Comparison of ENCODE assay signal across 12 cellular contexts in genomic region chr13:70249332-70250064, GRCh38.
DNase-seq lines count a peak whose midpoint lies in the region; ATAC-seq, FAIRE-seq and TF ChIP-seq lines count a peak whose summit lies in the region.
"Had no signal": no experiment of that assay in that cellular context is flagged by ENCODE, and none has a peak within 500 bp of the region (broad histone marks: within the 10 kb centered on the region; RNA-seq: fewer than 3 reads in every experiment).

No MANE protein-coding gene starts in this region.

- H4K5ac ChIP-seq in H9 (ENCODE audit: insufficient read length, low read depth, low read length) = no peak overlapping the region

- no peaks in the 10 kb centered on the region for H3K23me2 ChIP-seq in H9 (ENCODE audit: insufficient read length, low read depth, low read length, poor library complexity, severe bottlenecking)

- POLR2A ChIA-PET in endothelial cell of umbilical vein (lab: Charles Lee) = no interaction called here

- H3K4me1 Mint-ChIP-seq in H9 = peaks cover 12 to 16% of the 10 kb centered on the region in 2 experiments
- no peaks in the 10 kb centered on the region for H3K4me1 Mint-ChIP-seq in CD14-positive monocyte
- no peaks in the 10 kb centered on the region for H3K4me1 Mint-ChIP-seq in chondrocyte (ENCODE audit: low read depth)
- peaks cover 8% of the 10 kb centered on the region for H3K4me1 Mint-ChIP-seq in mesothelial cell of epicardium
- H3K4me1 Mint-ChIP-seq: activated naive CD4-positive, alpha-beta T cell treated with anti-CD3 and anti-CD28 coated beads, Interleukin-2, amount 10 ng/mL, durations not matched to agents 7 days and 5 days had no signal

- H3K4ac ChIP-seq in H9 (ENCODE audit: low read depth, low read length) = no peak overlapping the region

- H2BK12ac ChIP-seq in H9 (ENCODE audit: insufficient read length, low read depth, low read length) = no peak overlapping the region

- H2BK5ac ChIP-seq in H9 (ENCODE audit: insufficient read length, low read length) = no peak overlapping the region

- no peak overlapping the region for H3K23ac ChIP-seq in H9 (ENCODE audit: insufficient read length, low read depth, low read length)

- H2AFZ ChIP-seq in H9 (ENCODE audit: low read length) (no peak overlapping the region), endothelial cell of umbilical vein (ENCODE audit: low read depth, low read length) (no peak overlapping the region)

- no peaks in the 10 kb centered on the region for H3K27me3 ChIP-seq in H9 (ENCODE audit: insufficient read depth, low read length)
- H3K27me3 ChIP-seq in NT2/D1 (ENCODE audit: insufficient read depth, insufficient read length) = no peaks in the 10 kb centered on the region
- no peaks in the 10 kb centered on the region for H3K27me3 ChIP-seq in endothelial cell of umbilical vein (ENCODE audit: control insufficient read depth in 2 of 2, insufficient read depth in 2 of 2, low read length in 2 of 2)
- no peaks in the 10 kb centered on the region for H3K27me3 ChIP-seq in pancreas
- H3K27me3 ChIP-seq: transverse colon had no signal

- H3K9me3 ChIP-seq in H9 (ENCODE audit: control insufficient read depth, low read depth, low read length) = no peaks in the 10 kb centered on the region
- H3K9me3 ChIP-seq in NT2/D1 (ENCODE audit: insufficient read depth, low read length) = no peaks in the 10 kb centered on the region
- H3K9me3 ChIP-seq in endothelial cell of umbilical vein (replicated peaks; ENCODE audit: control insufficient read depth, insufficient read depth, low read length) = peaks cover 5% of the 10 kb centered on the region
- no peaks in the 10 kb centered on the region for H3K9me3 ChIP-seq in pancreas
- H3K9me3 ChIP-seq: transverse colon had no signal

- no peaks in the 10 kb centered on the region for H3K9me1 ChIP-seq in endothelial cell of umbilical vein (replicated peaks; ENCODE audit: control insufficient read depth, extremely low read depth, insufficient read depth, low read length)

- no peak overlapping the region for H2BK15ac ChIP-seq in H9 (ENCODE audit: low read depth, low read length)

- no peak overlapping the region for H3T11ph ChIP-seq in H9 (ENCODE audit: low read length)

- CTCF ChIA-PET in endothelial cell of umbilical vein (lab: Charles Lee) = no interaction called here

- no peak for FAIRE-seq in endothelial cell of umbilical vein (lab: Jason Lieb, UNC)
- FAIRE-seq in pancreas (lab: Jason Lieb, UNC) = no peak

- H4K20me1 ChIP-seq in H9 (ENCODE audit: control insufficient read depth, insufficient read depth, insufficient read length) (no peaks in the 10 kb centered on the region), endothelial cell of umbilical vein (replicated peaks; ENCODE audit: control insufficient read depth, extremely low read depth, insufficient read depth, low read length) (no peaks in the 10 kb centered on the region)

- H3K79me2 ChIP-seq in H9 (ENCODE audit: insufficient read depth, low read length) = no peaks in the 10 kb centered on the region
- H3K79me2 ChIP-seq in endothelial cell of umbilical vein (ENCODE audit: control insufficient read depth, insufficient read depth, low read length) = no peaks in the 10 kb centered on the region

- TF ChIP-seq CTCF in H9 (conservative IDR thresholded peaks at IDR 0.05) = no peak
- TF ChIP-seq CTCF in endothelial cell of umbilical vein (IDR thresholded peaks at IDR 0.05; ENCODE audit: extremely low read depth in 1 of 2, insufficient read depth in 1 of 2, low read depth in 1 of 2, low read length in 2 of 2) = no peak
- no peak for TF ChIP-seq CTCF in pancreas (IDR thresholded peaks at IDR 0.05)
- TF ChIP-seq CTCF in CD14-positive monocyte (IDR thresholded peaks at IDR 0.05) = no peak
- TF ChIP-seq CTCF in chondrocyte (IDR thresholded peaks at IDR 0.05) = no peak
- no peak for TF ChIP-seq CTCF in mesothelial cell of epicardium (IDR thresholded peaks at IDR 0.05; ENCODE audit: unreplicated experiment)

- H3K4me2 ChIP-seq in H9 (ENCODE audit: insufficient read depth, insufficient read length, low read length) (no peak overlapping the region), endothelial cell of umbilical vein (ENCODE audit: insufficient read depth, low read length) (no peak overlapping the region)

- no CpG with 5 or more reads among the region's 8 CpGs for WGBS in H9 (ENCODE audit: extremely low coverage, insufficient read length, low lambda C conversion rate)
- WGBS in pancreas, 2 donors = 92 to 94% methylated on average over 8 of the region's 8 CpGs

- dilution Hi-C loops in endothelial cell of umbilical vein (cut with MboI; ENCODE audit: extremely low pct_ligation_motif_present, low sequenced_read_pairs) = no loop called here

- H3K4me3 Mint-ChIP-seq in H9 = no peak overlapping the region
- no peak overlapping the region for H3K4me3 Mint-ChIP-seq in CD14-positive monocyte
- H3K4me3 Mint-ChIP-seq in chondrocyte (ENCODE audit: unreplicated experiment) = no peak overlapping the region
- no peak overlapping the region for H3K4me3 Mint-ChIP-seq in mesothelial cell of epicardium
- H3K4me3 Mint-ChIP-seq: activated naive CD4-positive, alpha-beta T cell treated with anti-CD3 and anti-CD28 coated beads, Interleukin-2, amount 10 ng/mL, durations not matched to agents 7 days and 5 days; effector memory CD8-positive, alpha-beta T cell had no signal

- H3K9ac ChIP-seq in H9 (ENCODE audit: extremely low read depth, insufficient read length, low read length) (no peak overlapping the region), NT2/D1 (ENCODE audit: insufficient read length, low read depth) (no peak overlapping the region), endothelial cell of umbilical vein (replicated peaks; ENCODE audit: extremely low read depth, insufficient read depth, low read length) (no peak overlapping the region)

- no peak overlapping the region for H3K56ac ChIP-seq in H9 (ENCODE audit: insufficient read length, low read depth, low read length)

- no peak overlapping the region for H3K4me3 ChIP-seq in NT2/D1 (ENCODE audit: insufficient read length, low read depth)
- no peak overlapping the region for H3K4me3 ChIP-seq in endothelial cell of umbilical vein (replicated peaks in 1 of 3; ENCODE audit: insufficient read depth in 1 of 3, low read depth in 1 of 3, low read length in 3 of 3)
- no peak overlapping the region for H3K4me3 ChIP-seq in pancreas
- H3K4me3 ChIP-seq: transverse colon had no signal

- H3K36me3 Mint-ChIP-seq in H9 (ENCODE audit: insufficient read depth in 1 of 3, low read depth in 3 of 3) (no peaks in the 10 kb centered on the region), CD14-positive monocyte (no peaks in the 10 kb centered on the region), chondrocyte (ENCODE audit: low read depth) (no peaks in the 10 kb centered on the region), mesothelial cell of epicardium (no peaks in the 10 kb centered on the region)
- H3K36me3 Mint-ChIP-seq: activated naive CD4-positive, alpha-beta T cell treated with anti-CD3 and anti-CD28 coated beads, Interleukin-2, amount 10 ng/mL, durations not matched to agents 7 days and 5 days had no signal

- TF ChIP-seq POLR2A in endothelial cell of umbilical vein (IDR thresholded peaks at IDR 0.05; ENCODE audit: low read depth, low read length) = no peak

- no peak overlapping the region for H4K8ac ChIP-seq in H9 (replicated peaks; ENCODE audit: insufficient read length, low read depth, low read length)

- no peak overlapping the region for H4K91ac ChIP-seq in H9 (ENCODE audit: insufficient read length, low read depth, low read length)

- no peak overlapping the region for H3K27ac ChIP-seq in H9 (ENCODE audit: insufficient read length, low read depth, low read length)
- peak overlapping the region; percentile 11 for H3K27ac ChIP-seq in endothelial cell of umbilical vein (ENCODE audit: insufficient read depth, low read depth, low read length)
- H3K27ac ChIP-seq in pancreas = no peak overlapping the region
- H3K27ac ChIP-seq: transverse colon had no signal

- peak; percentile 35 for DNase-seq in H9
- DNase-seq in NT2/D1 (ENCODE audit: low read depth, low spot score) = peak; percentile 39
- peak; percentile 53 for DNase-seq in endothelial cell of umbilical vein (ENCODE audit: low read depth, low spot score)
- peak in 1 of 6 donors; percentile 13 for DNase-seq in pancreas
- DNase-seq in CD14-positive monocyte (ENCODE audit: low spot score) = no peak
- DNase-seq in NCI-H1694 (lab: John Stamatoyannopoulos, UW) = no peak
- no peak for DNase-seq in chondrocyte (ENCODE audit: low spot score)
- DNase-seq in mesothelial cell of epicardium (ENCODE audit: low spot score in 2 of 2, unreplicated experiment in 2 of 2) = no peak
- DNase-seq: activated naive CD4-positive, alpha-beta T cell treated with anti-CD3 and anti-CD28 coated beads, Interleukin-2, amount 10 ng/mL, durations not matched to agents 7 days and 5 days; effector memory CD8-positive, alpha-beta T cell; left cardiac atrium; transverse colon had no signal

- intact Hi-C loops in endothelial cell of umbilical vein (cut with micrococcal nuclease) (no loop called here), pancreas (cut with DNase I) (no loop called here), CD14-positive monocyte (cut with micrococcal nuclease) (no loop called here)

- H3K27me3 Mint-ChIP-seq in H9 (ENCODE audit: low read depth) = no peaks in the 10 kb centered on the region
- no peaks in the 10 kb centered on the region for H3K27me3 Mint-ChIP-seq in CD14-positive monocyte (ENCODE audit: low read depth in 3 of 3)
- H3K27me3 Mint-ChIP-seq in chondrocyte (ENCODE audit: low read depth) = no peaks in the 10 kb centered on the region
- H3K27me3 Mint-ChIP-seq in mesothelial cell of epicardium (ENCODE audit: low read depth) = no peaks in the 10 kb centered on the region
- H3K27me3 Mint-ChIP-seq: activated naive CD4-positive, alpha-beta T cell treated with anti-CD3 and anti-CD28 coated beads, Interleukin-2, amount 10 ng/mL, durations not matched to agents 7 days and 5 days; effector memory CD8-positive, alpha-beta T cell had no signal

- H3K18ac ChIP-seq in H9 (ENCODE audit: insufficient read length, low read depth, low read length) = no peak overlapping the region

- no peaks in the 10 kb centered on the region for H3K79me1 ChIP-seq in H9 (ENCODE audit: insufficient read depth, low read depth, low read length, poor library complexity, severe bottlenecking)

- H3K4me1 ChIP-seq in H9 (ENCODE audit: insufficient read depth, low read length) (peaks cover 5% of the 10 kb centered on the region; the same call in 1 of the 2 replicates), NT2/D1 (ENCODE audit: insufficient read depth, insufficient read length) (no peaks in the 10 kb centered on the region), endothelial cell of umbilical vein (ENCODE audit: control insufficient read depth, extremely low read depth, insufficient read depth, low read length) (peaks cover 3% of the 10 kb centered on the region), pancreas (no peaks in the 10 kb centered on the region)
- H3K4me1 ChIP-seq: transverse colon had no signal

- no peak overlapping the region for H2AK5ac ChIP-seq in H9 (ENCODE audit: insufficient read length, low read length)

- no peak overlapping the region for H2BK120ac ChIP-seq in H9 (ENCODE audit: low read depth, low read length, poor library complexity, severe bottlenecking)

- peak; percentile 58 to 88 (median 74) for ATAC-seq in pancreas
- ATAC-seq: effector memory CD8-positive, alpha-beta T cell; left cardiac atrium had no signal

- peak overlapping the region in 2 of 3 experiments; percentile 13 to 35; a peak in 2 of 7 replicates for H3K27ac Mint-ChIP-seq in H9
- no peak overlapping the region for H3K27ac Mint-ChIP-seq in CD14-positive monocyte
- H3K27ac Mint-ChIP-seq in chondrocyte (ENCODE audit: unreplicated experiment) = no peak overlapping the region
- H3K27ac Mint-ChIP-seq in mesothelial cell of epicardium = no peak overlapping the region
- H3K27ac Mint-ChIP-seq: activated naive CD4-positive, alpha-beta T cell treated with anti-CD3 and anti-CD28 coated beads, Interleukin-2, amount 10 ng/mL, durations not matched to agents 7 days and 5 days; effector memory CD8-positive, alpha-beta T cell had no signal

- H3K36me3 ChIP-seq in NT2/D1 (ENCODE audit: insufficient read depth, insufficient read length, low read length) = no peaks in the 10 kb centered on the region
- no peaks in the 10 kb centered on the region for H3K36me3 ChIP-seq in endothelial cell of umbilical vein (ENCODE audit: control insufficient read depth in 2 of 2, extremely low read depth in 1 of 2, insufficient read depth in 2 of 2, low read length in 2 of 2)
- no peaks in the 10 kb centered on the region for H3K36me3 ChIP-seq in pancreas
- H3K36me3 ChIP-seq: transverse colon had no signal

- H2BK20ac ChIP-seq in H9 (ENCODE audit: low read depth, low read length, poor library complexity, severe bottlenecking) = no peak overlapping the region

- TSS peak; percentile 87 for BruUV-seq in endothelial cell of umbilical vein (replicated peaks; lab: Mats Ljungman, UMichigan)

- no peak overlapping the region for H3K14ac ChIP-seq in H9 (ENCODE audit: insufficient read depth, low read length)

- H3K9me3 Mint-ChIP-seq in H9 (no peaks in the 10 kb centered on the region), CD14-positive monocyte (peaks cover 0 to 16% (median 5%) of the 10 kb centered on the region in 7 donors), chondrocyte (ENCODE audit: low read depth) (peaks cover 15% of the 10 kb centered on the region), mesothelial cell of epicardium (peaks cover 8% of the 10 kb centered on the region)

Comparison
In these comparisons a context has a peak if more than half of its experiments do, and no peak if none do; other contexts are left out.
1. DNase-seq: peak in H9 (single experiment), NT2/D1 (single experiment) and endothelial cell of umbilical vein (single experiment); none in CD14-positive monocyte (single experiment), NCI-H1694 (single experiment), chondrocyte (single experiment) and mesothelial cell of epicardium (0 of 2).
2. H3K27ac Mint-ChIP-seq: peak in H9 (2 of 3); none in CD14-positive monocyte (0 of 7), chondrocyte (single experiment) and mesothelial cell of epicardium (single experiment).